ENCODE assay signal across 9 cellular contexts in genomic region chr10:48287417-48288391, GRCh38. TPM values are rescaled to one million over a fixed set of nuclear protein-coding genes. Genes with fewer than 3 reads are reported as not detected.
DNase-seq lines count a peak whose midpoint lies in the region; ATAC-seq and TF ChIP-seq lines count a peak whose summit lies in the region.
"Had no signal": no experiment of that assay in that cellular context is flagged by ENCODE, and none has a peak within 500 bp of the region (broad histone marks: within the 10 kb centered on the region; RNA-seq: fewer than 3 reads in every experiment).

No MANE protein-coding gene starts in this region.

- peak; percentile 32 for ATAC-seq in GM21367 (IDR thresholded peaks at IDR 0.05; ENCODE audit: unreplicated experiment)

- no peak for TF ChIP-seq POLR2A in uterus (IDR thresholded peaks at IDR 0.05)

- no peaks in the 10 kb centered on the region for H3K27me3 ChIP-seq in hepatocyte
- no peaks in the 10 kb centered on the region for H3K27me3 ChIP-seq in uterus

- WGBS in hepatocyte (ENCODE audit: low lambda C conversion rate, missing lambda C conversion rate): 75% methylated on average over 13 of the region's 13 CpGs

- H3K4me3 ChIP-seq in hepatocyte (no peak overlapping the region), uterus (no peak overlapping the region)

- H3K9me3 ChIP-seq in hepatocyte (ENCODE audit: low read depth) (no peaks in the 10 kb centered on the region), uterus (no peaks in the 10 kb centered on the region)

- TF ChIP-seq CTCF in hepatocyte (IDR thresholded peaks at IDR 0.05; ENCODE audit: poor library complexity) (no peak), uterus (IDR thresholded peaks at IDR 0.05) (no peak)

- H3K27ac ChIP-seq in hepatocyte: no peak overlapping the region
- H3K27ac ChIP-seq in uterus: no peak overlapping the region

- no peaks in the 10 kb centered on the region for H4K20me1 ChIP-seq in hepatocyte (ENCODE audit: insufficient read depth, poor library complexity, severe bottlenecking)

- H3K9me2 ChIP-seq in hepatocyte (replicated peaks; ENCODE audit: insufficient read depth): no peaks in the 10 kb centered on the region

- H2AFZ ChIP-seq in hepatocyte: no peak overlapping the region

- intact Hi-C loops in uterus (cut with DNase I; ENCODE audit: low total_unique reads): no loop called here

- H3K4me1 ChIP-seq in hepatocyte (ENCODE audit: insufficient read depth) (peaks cover 8% of the 10 kb centered on the region), uterus (no peaks in the 10 kb centered on the region)

- DNase-seq in Ammon's horn (ENCODE audit: low spot score) (peak; percentile 89), NCI-H2196 treated with DMSO at 0.1 percent for 48 hours (lab: John Stamatoyannopoulos, UW; ENCODE audit: unreplicated experiment) (peak; percentile 5), hepatocyte (ENCODE audit: low spot score) (peak; percentile 34), uterus (no peak), NCI-H2227 (lab: John Stamatoyannopoulos, UW; ENCODE audit: unreplicated experiment) (no peak), cortex of kidney (lab: John Stamatoyannopoulos, UW) (no peak), HK-2 (ENCODE audit: unreplicated experiment) (no peak)
- DNase-seq: activated B cell treated with CpG ODN at 0.5 μM for 24 hours had no signal

- H3K36me3 ChIP-seq in hepatocyte (replicated peaks; ENCODE audit: insufficient read depth, low read depth) (no peaks in the 10 kb centered on the region), uterus (no peaks in the 10 kb centered on the region)

- no peak overlapping the region for H3K4me2 ChIP-seq in hepatocyte

- H3K79me2 ChIP-seq in hepatocyte: no peaks in the 10 kb centered on the region

RNA-seq across cellular contexts. Expression of gene FRMPD2, which starts 13.2 kb away (rescaled TPM):
- total RNA-seq in hepatocyte: 0.10 and 0.52 TPM in 2 replicates
- polyA plus RNA-seq in hepatocyte: 0.30 and 0.55 TPM in 2 replicates
- total RNA-seq in uterus: 1 to 10 TPM in 1 of 4 donors, under 1 TPM in 2, not detected in 1; 0.21 to 2.5 (median 0.26) TPM
- total RNA-seq: activated B cell treated with CpG ODN at 0.5 μM for 24 hours had no signal

RNA-seq across cellular contexts. Expression of gene MAPK8, which starts 18.8 kb away (rescaled TPM):
- total RNA-seq in hepatocyte (73.2 and 81.3 TPM in 2 replicates), uterus (100 to 1,000 TPM in 1 of 4 donors, 10 to 100 TPM in 3; 13.6 to 182 (median 41.7) TPM)
- polyA plus RNA-seq in hepatocyte: 18.2 and 20.9 TPM in 2 replicates

Comparison
In these comparisons a context has a peak if more than half of its experiments do, and no peak if none do; other contexts are left out.
1. DNase-seq: peak in Ammon's horn (single experiment), NCI-H2196 treated with DMSO at 0.1 percent for 48 hours (single experiment) and hepatocyte (single experiment); none in uterus (0 of 2), NCI-H2227 (single experiment), cortex of kidney (single experiment) and HK-2 (single experiment).